ENCODE assay signal across 17 cellular contexts in the genomic region with DNA sequence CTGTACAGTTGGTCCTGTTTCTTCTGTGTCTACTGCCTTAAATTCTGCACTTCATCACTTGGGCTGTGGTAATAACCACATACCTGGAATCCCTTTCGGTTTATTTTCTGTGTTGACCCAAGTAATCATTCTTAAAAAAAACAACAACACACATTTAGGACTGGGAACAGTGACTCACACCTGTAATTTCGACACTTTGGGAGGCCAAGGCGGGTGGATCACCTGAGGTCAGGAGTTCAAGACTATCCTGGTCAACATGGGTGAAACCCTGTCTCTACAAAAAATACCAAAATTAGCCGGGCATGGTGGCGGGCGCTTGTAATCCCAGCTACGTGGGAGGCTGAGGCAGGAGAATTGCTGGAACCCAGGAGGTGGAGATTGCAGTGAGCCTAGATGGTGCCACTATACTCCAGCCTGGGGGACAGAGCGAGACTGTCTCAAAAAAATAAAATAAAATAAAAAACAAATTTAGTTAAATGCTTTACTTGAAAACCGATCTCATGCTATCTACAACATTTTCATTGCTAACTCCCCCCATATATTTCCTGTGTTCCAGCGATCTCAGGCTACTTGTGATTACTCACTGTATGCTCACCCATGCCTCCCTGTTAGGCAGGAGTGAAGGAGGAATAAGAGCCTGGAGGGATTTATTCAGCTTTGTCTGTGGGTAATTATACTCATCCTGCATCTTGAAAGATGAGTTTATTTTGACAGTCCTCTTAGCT. TPM values are rescaled to one million over a fixed set of nuclear protein-coding genes. Genes with fewer than 3 reads are reported as not detected.
DNase-seq lines count a peak whose midpoint lies in the region; ATAC-seq and TF ChIP-seq lines count a peak whose summit lies in the region.
"Had no signal": no experiment of that assay in that cellular context is flagged by ENCODE, and none has a peak within 500 bp of the region (broad histone marks: within the 10 kb centered on the region; RNA-seq: fewer than 3 reads in every experiment).

No MANE protein-coding gene starts in this region.

- H3K4me1 ChIP-seq in breast epithelium (peaks cover 0 to 8% of the 10 kb centered on the region in 2 donors), stomach (peaks cover 26 to 94% (median 70%) of the 10 kb centered on the region in 4 donors), OCI-LY7 (ENCODE audit: insufficient read depth, low read length, poor library complexity, severe bottlenecking) (no peaks in the 10 kb centered on the region)

- intact Hi-C loops in MCF 10A (cut with micrococcal nuclease) = loop anchor here (2.0 kb wide), 1 partner anchor 16 kb away; no protein-coding TSS in a partner anchor
- intact Hi-C loops in breast epithelium (cut with DNase I; ENCODE audit: low total_unique reads) = no loop called here
- intact Hi-C loops in stomach (cut with DNase I; ENCODE audit: low total_unique reads) = no loop called here
- intact Hi-C loops in OCI-LY7 (cut with micrococcal nuclease; ENCODE audit: unreplicated experiment) = no loop called here

- ATAC-seq in T-helper 17 cell = no peak

- TF ChIP-seq CTCF in MCF 10A (IDR thresholded peaks at IDR 0.05; ENCODE audit: unreplicated experiment) (no peak), breast epithelium (IDR thresholded peaks at IDR 0.05) (no peak), fibroblast of the aortic adventitia (IDR thresholded peaks at IDR 0.05; ENCODE audit: insufficient read depth, low read length) (no peak), stomach (IDR thresholded peaks at IDR 0.05) (no peak), OCI-LY7 (conservative IDR thresholded peaks at IDR 0.05; ENCODE audit: low read length) (no peak), GM10266 (IDR thresholded peaks at IDR 0.05; ENCODE audit: control insufficient read depth, insufficient read depth, low read depth, missing control alignments) (no peak)

- H3K4me3 ChIP-seq in breast epithelium = no peak overlapping the region
- H3K4me3 ChIP-seq in fibroblast of the aortic adventitia (ENCODE audit: low read depth, low read length) = no peak overlapping the region
- no peak overlapping the region for H3K4me3 ChIP-seq in stomach
- H3K4me3 ChIP-seq in OCI-LY7 (ENCODE audit: low read depth, low read length, poor library complexity, severe bottlenecking) = no peak overlapping the region
- H3K4me3 ChIP-seq: coronary artery, heart right ventricle, SK-N-MC had no signal

- TF ChIP-seq EP300 in stomach (IDR thresholded peaks at IDR 0.05) = no peak

- no peaks in the 10 kb centered on the region for H3K36me3 ChIP-seq in breast epithelium
- H3K36me3 ChIP-seq in stomach = no peaks in the 10 kb centered on the region
- H3K36me3 ChIP-seq in OCI-LY7 (ENCODE audit: insufficient read depth, low read length) = no peaks in the 10 kb centered on the region
- H3K36me3 ChIP-seq: heart right ventricle had no signal

- no peaks in the 10 kb centered on the region for H3K9me2 ChIP-seq in OCI-LY7 (ENCODE audit: insufficient read depth, low read length)

- H4K20me1 ChIP-seq in OCI-LY7 (ENCODE audit: insufficient read depth, low read length) = peaks cover 45% of the 10 kb centered on the region

- H3K4me2 ChIP-seq in OCI-LY7 (ENCODE audit: low read length) = no peak overlapping the region

- CTCF ChIA-PET in MCF 10A (lab: Yijun Ruan, JAX) (interaction anchor here (0.7 to 0.9 kb wide), 2 partner anchors 17 to 170 kb away, joined by 3 read pairs; no protein-coding TSS in a partner anchor), OCI-LY7 (lab: Charles Lee; ENCODE audit: unreplicated experiment) (no interaction called here)

- POLR2A ChIA-PET in MCF 10A (lab: Yijun Ruan, JAX) = interaction anchor here (0.7 to 13.3 kb wide), 7 partner anchors 8 to 263 kb away, joined by 3 to 240 read pairs (median 3); partner anchors contain the start of gene ACSL3
- POLR2A ChIA-PET in OCI-LY7 (lab: Charles Lee) = interaction anchor here (1.0 kb wide), 1 partner anchor 13 kb away, joined by 4 read pairs; no protein-coding TSS in a partner anchor

- DNase-seq in MCF 10A (ENCODE audit: unreplicated experiment) = peak; percentile 86
- DNase-seq in breast epithelium (ENCODE audit: low spot score in 2 of 2) = no peak
- no peak for DNase-seq in T-helper 17 cell
- DNase-seq in fibroblast of the aortic adventitia (ENCODE audit: low read depth) = peak; percentile 46
- no peak for DNase-seq in stomach
- DNase-seq in cerebellar nuclear complex (lab: John Stamatoyannopoulos, UW) = no peak
- no peak for DNase-seq in OCI-LY7 (ENCODE audit: low spot score)
- DNase-seq in GM10266 (ENCODE audit: extremely low spot score) = no peak
- DNase-seq: activated CD4-positive, alpha-beta T cell treated with anti-CD3 and anti-CD28 coated beads for 48 hours; activated gamma-delta T cell; heart right ventricle; KG1; NCI-H446; substantia nigra had no signal

- no peaks in the 10 kb centered on the region for H3K27me3 ChIP-seq in breast epithelium
- H3K27me3 ChIP-seq in stomach = no peaks in the 10 kb centered on the region
- H3K27me3 ChIP-seq: heart right ventricle had no signal

- no peaks in the 10 kb centered on the region for H3K9me3 Mint-ChIP-seq in MCF 10A (ENCODE audit: unreplicated experiment)

- 59 to 77% (median 66%) methylated on average over 10 of the region's 10 CpGs for WGBS in stomach, 5 donors

- no peak overlapping the region for H2AFZ ChIP-seq in OCI-LY7 (ENCODE audit: low read length)

- H3K9me3 ChIP-seq in breast epithelium = no peaks in the 10 kb centered on the region
- H3K9me3 ChIP-seq in T-helper 17 cell (ENCODE audit: control insufficient read depth, low read length, poor library complexity, severe bottlenecking) = no peaks in the 10 kb centered on the region
- H3K9me3 ChIP-seq in stomach = no peaks in the 10 kb centered on the region
- peaks cover 10% of the 10 kb centered on the region; the same call in 1 of the 2 replicates for H3K9me3 ChIP-seq in OCI-LY7 (ENCODE audit: low read length)
- H3K9me3 ChIP-seq: heart right ventricle had no signal

- BruUV-seq in MCF 10A (replicated peaks; lab: Mats Ljungman, UMichigan) (no TSS peak), OCI-LY7 (replicated peaks; lab: Mats Ljungman, UMichigan) (no TSS peak)

- peaks cover 91% of the 10 kb centered on the region for H3K79me2 ChIP-seq in OCI-LY7 (ENCODE audit: insufficient read depth, low read depth, low read length)

- H3K27ac ChIP-seq in breast epithelium = peak overlapping the region in 1 of 2 donors; percentile 15
- H3K27ac ChIP-seq in stomach = peak overlapping the region; percentile 34 to 72 (median 59)
- no peak overlapping the region for H3K27ac ChIP-seq in OCI-LY7 (ENCODE audit: low read depth, low read length, poor library complexity, severe bottlenecking)
- H3K27ac ChIP-seq: coronary artery, heart right ventricle, SK-N-MC had no signal

- H3K27ac Mint-ChIP-seq in MCF 10A (ENCODE audit: low read depth, unreplicated experiment) (peak overlapping the region; percentile 74), T-helper 17 cell (no peak overlapping the region)
- H3K27ac Mint-ChIP-seq: memory B cell had no signal

- H3K36me3 Mint-ChIP-seq in MCF 10A (ENCODE audit: insufficient read depth, unreplicated experiment) = peaks cover 6% of the 10 kb centered on the region
- peaks cover 4% of the 10 kb centered on the region for H3K36me3 Mint-ChIP-seq in T-helper 17 cell (ENCODE audit: low read depth)
- H3K36me3 Mint-ChIP-seq: memory B cell had no signal

- no peaks in the 10 kb centered on the region for H3K27me3 Mint-ChIP-seq in MCF 10A (ENCODE audit: insufficient read depth, unreplicated experiment)
- H3K27me3 Mint-ChIP-seq in T-helper 17 cell = no peaks in the 10 kb centered on the region
- H3K27me3 Mint-ChIP-seq: memory B cell had no signal

- H3K4me1 Mint-ChIP-seq in MCF 10A (ENCODE audit: insufficient read depth, unreplicated experiment) (peaks cover 45% of the 10 kb centered on the region), T-helper 17 cell (peaks cover 33% of the 10 kb centered on the region)

- TF ChIP-seq POLR2A in breast epithelium (IDR thresholded peaks at IDR 0.05) (no peak), stomach (IDR thresholded peaks at IDR 0.05) (no peak)

- H3K4me3 Mint-ChIP-seq in MCF 10A (ENCODE audit: unreplicated experiment) (peak overlapping the region; percentile 39), T-helper 17 cell (peak overlapping the region; percentile 12)
- H3K4me3 Mint-ChIP-seq: memory B cell had no signal

RNA-seq across cellular contexts. Expression of gene ACSL3, which starts 18.2 kb away (rescaled TPM):
- 183 and 203 TPM in 2 replicates for total RNA-seq in MCF 10A (2022)
- 100 to 1,000 TPM in 1 of 3 donors, 10 to 100 TPM in 2; 50.9 to 115 (median 74.4) TPM for total RNA-seq in breast epithelium
- total RNA-seq in T-helper 17 cell = 10 to 100 TPM; 56.2 to 65.7 TPM
- total RNA-seq in fibroblast of the aortic adventitia (ENCODE audit: low replicate concordance) = 88.5 and 94.0 TPM in 2 replicates
- total RNA-seq in stomach = 100 to 1,000 TPM in 2 of 5 donors, 10 to 100 TPM in 3; 13.4 to 234 (median 92.4) TPM
- 10 to 100 TPM; 10.5 to 18.7 (median 17.7) TPM for polyA plus RNA-seq in stomach
- 62.6 and 65.6 TPM in 2 replicates for total RNA-seq in OCI-LY7 (2014; rRNA removed; shearing (Covaris generic))
- total RNA-seq in OCI-LY7 (2022) = 83.2 and 83.4 TPM in 2 replicates

Comparison
In these comparisons a context has a peak if more than half of its experiments do, and no peak if none do; other contexts are left out.
1. DNase-seq: peak in MCF 10A (single experiment) and fibroblast of the aortic adventitia (single experiment); none in breast epithelium (0 of 2), T-helper 17 cell (0 of 3), stomach (single experiment), cerebellar nuclear complex (0 of 2), OCI-LY7 (single experiment) and GM10266 (single experiment).